8 cellular contexts compared by ENCODE assay signal in the genomic region with DNA sequence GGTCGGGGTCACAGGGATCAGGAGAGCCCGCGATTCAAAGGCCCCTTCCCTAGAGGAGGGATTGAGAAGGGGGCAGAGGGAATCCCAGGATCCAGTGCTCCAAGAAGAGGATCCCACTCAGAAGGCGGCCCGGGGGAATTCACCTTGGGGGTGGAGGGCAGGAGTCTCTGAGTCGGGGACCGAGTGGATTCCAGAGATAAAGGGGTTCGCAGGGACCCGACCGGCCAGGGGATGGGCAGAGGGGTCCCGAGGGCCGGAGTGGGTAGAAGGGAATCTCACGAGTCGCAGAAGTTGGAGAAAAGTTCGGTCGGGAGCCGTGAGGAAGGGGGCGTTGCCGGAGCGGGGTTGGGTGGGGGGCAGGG. TPM values are rescaled to one million over a fixed set of nuclear protein-coding genes. Genes with fewer than 3 reads are reported as not detected.
DNase-seq lines count a peak whose midpoint lies in the region; ATAC-seq and TF ChIP-seq lines count a peak whose summit lies in the region.

No MANE protein-coding gene starts in this region.

- WGBS in adrenal gland, 4 donors, result 0 to 2% (median 0%) methylated on average over 10 to 20 of the region's 20 CpGs
- WGBS in thymus, result under 1% methylated on average over 20 of the region's 20 CpGs

- intact Hi-C loops in adrenal gland (cut with DNase I) (no loop called here), left colon (cut with DNase I, micrococcal nuclease) (no loop called here)

- TF ChIP-seq POLR2A in adrenal gland (IDR thresholded peaks at IDR 0.05), result no peak

- DNase-seq in NCI-H82 (lab: John Stamatoyannopoulos, UW), result peak; percentile 65
- no peak for DNase-seq in NCI-H82 treated with DMSO at 0.1 percent for 48 hours (lab: John Stamatoyannopoulos, UW; ENCODE audit: unreplicated experiment)
- DNase-seq in adrenal gland, result peak in 1 of 7 donors; percentile 35
- peak in 1 of 2 donors; percentile 38 for DNase-seq in left colon
- no peak for DNase-seq in inferior parietal cortex (ENCODE audit: extremely low spot score)

- peak; percentile 3 for ATAC-seq in left colon
- no peak for ATAC-seq in HG03520 (IDR thresholded peaks at IDR 0.05; ENCODE audit: unreplicated experiment)
- no peak for ATAC-seq in GM21528 (IDR thresholded peaks at IDR 0.05; ENCODE audit: low FRiP score, unreplicated experiment)

- H3K27me3 ChIP-seq in adrenal gland (no peaks in the 10 kb centered on the region), thymus (ENCODE audit: control insufficient read depth, insufficient read depth) (no peaks in the 10 kb centered on the region)

- H3K36me3 ChIP-seq in adrenal gland (replicated peaks in 1 of 2) (peaks cover 0 to 19% of the 10 kb centered on the region in 2 donors), thymus (ENCODE audit: control insufficient read depth, insufficient read depth) (peaks cover 33% of the 10 kb centered on the region)

- H3K9me3 ChIP-seq in adrenal gland (replicated peaks in 1 of 3) (no peaks in the 10 kb centered on the region), thymus (ENCODE audit: control insufficient read depth) (no peaks in the 10 kb centered on the region)

- H3K27ac ChIP-seq in adrenal gland (peak overlapping the region in 4 of 5 donors; percentile 67 to 95 (median 82)), thymus (ENCODE audit: low read depth) (peak overlapping the region; percentile 97)

- H3K4me1 ChIP-seq in adrenal gland (replicated peaks in 1 of 2), result peaks cover 18 to 25% of the 10 kb centered on the region in 2 donors
- H3K4me1 ChIP-seq in thymus (ENCODE audit: control insufficient read depth, insufficient read depth, low read length), result peaks cover 20% of the 10 kb centered on the region

- TF ChIP-seq CTCF in adrenal gland (IDR thresholded peaks at IDR 0.05), result no peak

- H3K4me3 ChIP-seq in adrenal gland (peak overlapping the region; percentile 38 to 87 (median 82)), thymus (ENCODE audit: low read length) (peak overlapping the region; percentile 96)

RNA-seq across cellular contexts. Expression of gene PRKD2, which starts 0.3 kb away (rescaled TPM):
- total RNA-seq in adrenal gland, result 10 to 100 TPM; 11.5 to 37.0 (median 26.8) TPM
- polyA plus RNA-seq in adrenal gland, result 10 to 100 TPM in 2 of 3 donors, 1 to 10 TPM in 1; 6.8 to 77.1 (median 53.7) TPM
- total RNA-seq in left colon, result 10 to 100 TPM; 62.5 to 64.4 TPM
- polyA plus RNA-seq in thymus, result 109 TPM

RNA-seq across cellular contexts. Expression of gene FKRP, which starts 29.2 kb away (rescaled TPM):
- total RNA-seq in adrenal gland (10 to 100 TPM in 7 of 8 donors, 1 to 10 TPM in 1; 9.6 to 31.2 (median 16.7) TPM), left colon (10 to 100 TPM; 10.2 to 10.8 TPM)
- polyA plus RNA-seq in adrenal gland (10 to 100 TPM in 2 of 3 donors, 1 to 10 TPM in 1; 5.5 to 19.1 (median 13.6) TPM), thymus (13.5 TPM)

RNA-seq across cellular contexts. Expression of gene STRN4, which starts 29.6 kb away (rescaled TPM):
- total RNA-seq in adrenal gland (10 to 100 TPM; 46.6 to 85.7 (median 66.8) TPM), left colon (10 to 100 TPM; 69.2 to 74.9 TPM)
- polyA plus RNA-seq in adrenal gland (10 to 100 TPM; 22.3 to 92.8 (median 65.3) TPM), thymus (38.7 TPM)

RNA-seq across cellular contexts. Expression of gene DACT3, which starts 55.7 kb away (rescaled TPM):
- 1 to 10 TPM; 1.7 to 9.8 (median 4.4) TPM for total RNA-seq in adrenal gland
- 1 to 10 TPM; 2.3 to 3.8 (median 2.6) TPM for polyA plus RNA-seq in adrenal gland
- 1 to 10 TPM; 1.1 to 7.8 TPM for total RNA-seq in left colon
- 3.4 TPM for polyA plus RNA-seq in thymus
